ENCODE assay signal across 13 cellular contexts in genomic region chr12:48965447-48965846, GRCh38. TPM values are rescaled to one million over a fixed set of nuclear protein-coding genes. Genes with fewer than 3 reads are reported as not detected.
DNase-seq lines count a peak whose midpoint lies in the region; TF ChIP-seq lines count a peak whose summit lies in the region.
"Had no signal": no experiment of that assay in that cellular context is flagged by ENCODE, and none has a peak within 500 bp of the region (broad histone marks: within the 10 kb centered on the region; RNA-seq: fewer than 3 reads in every experiment).

No MANE protein-coding gene starts in this region.

- H3K9ac ChIP-seq in BLaER1 treated with 17β-estradiol and CSF1 and Interleukin-3, amounts not matched to agents 10 nM and 100 nM, result no peak overlapping the region
- H3K9ac ChIP-seq in HUES64 (ENCODE audit: low read depth, low read length), result no peak overlapping the region
- H3K9ac ChIP-seq in mesendoderm (ENCODE audit: low read length), result no peak overlapping the region

- H2AK5ac ChIP-seq in mesendoderm (ENCODE audit: low read length), result no peak overlapping the region

- intact Hi-C loops in dorsolateral prefrontal cortex (cut with DNase I), result no loop called here

- H3K79me2 ChIP-seq in mesendoderm (ENCODE audit: control insufficient read depth, insufficient read depth, low read length), result no peaks in the 10 kb centered on the region

- peaks cover 16 to 50% (median 26%) of the 10 kb centered on the region in 10 experiments for H3K4me1 ChIP-seq in BLaER1 treated with 17β-estradiol and CSF1 and Interleukin-3, amounts not matched to agents 10 nM and 100 nM
- H3K4me1 ChIP-seq in HUES64 (ENCODE audit: insufficient read depth, low read length), result peaks cover 41% of the 10 kb centered on the region
- H3K4me1 ChIP-seq in mesendoderm (ENCODE audit: control insufficient read depth, low read depth, low read length), result no peaks in the 10 kb centered on the region
- peaks cover 15% of the 10 kb centered on the region for H3K4me1 ChIP-seq in effector memory CD4-positive, alpha-beta T cell (ENCODE audit: control insufficient read depth, insufficient read depth, low read length, poor library complexity, severe bottlenecking)
- H3K4me1 ChIP-seq: uterus had no signal

- in situ Hi-C loops in T47D (cut with HindIII; ENCODE audit: low pct_unique_long_range_greater_than_20kb, low sequenced_read_pairs), result no loop called here

- no peak overlapping the region for H3K18ac ChIP-seq in mesendoderm (ENCODE audit: low read length)

- no peak overlapping the region for H4K5ac ChIP-seq in mesendoderm (ENCODE audit: low read length)

- H3K27me3 ChIP-seq in BLaER1 treated with 17β-estradiol and CSF1 and Interleukin-3, amounts not matched to agents 10 nM and 100 nM, result peaks cover 29 to 54% (median 43%) of the 10 kb centered on the region in 11 experiments
- peaks cover 35% of the 10 kb centered on the region for H3K27me3 ChIP-seq in HUES64 (ENCODE audit: insufficient read depth, low read length)
- peaks cover 15% of the 10 kb centered on the region for H3K27me3 ChIP-seq in mesendoderm (ENCODE audit: insufficient read depth, low read length, poor library complexity)
- peaks cover 0 to 12% (median 4%) of the 10 kb centered on the region in 45 donors for H3K27me3 ChIP-seq in dorsolateral prefrontal cortex
- no peaks in the 10 kb centered on the region for H3K27me3 ChIP-seq in effector memory CD4-positive, alpha-beta T cell (replicated peaks; ENCODE audit: control insufficient read depth, insufficient read depth, low read length, poor library complexity, severe bottlenecking)

- no peak overlapping the region for H3K56ac ChIP-seq in mesendoderm (ENCODE audit: low read length)

- DNase-seq in T47D (ENCODE audit: low read depth in 1 of 2, low spot score in 1 of 2) (peak; percentile 57 to 76), mesendoderm (peak; percentile 60), dorsolateral prefrontal cortex (no peak), SIG-M5 (lab: John Stamatoyannopoulos, UW) (no peak), COLO829 (ENCODE audit: low spot score) (no peak)
- DNase-seq in effector memory CD4-positive, alpha-beta T cell, result no peak
- DNase-seq: activated CD4-positive, alpha-beta T cell treated with anti-CD3 and anti-CD28 coated beads, Interleukin-2, amount 10 ng/mL, durations not matched to agents 7 days and 5 days; MV-4-11; nephron progenitor cell; uterus had no signal

- peak overlapping the region in 6 of 11 experiments; percentile 35 to 65 (median 54); a peak in 9 of 22 replicates for H3K4me2 ChIP-seq in BLaER1 treated with 17β-estradiol and CSF1 and Interleukin-3, amounts not matched to agents 10 nM and 100 nM
- no peak overlapping the region for H3K4me2 ChIP-seq in mesendoderm (ENCODE audit: low read length)

- H2BK120ac ChIP-seq in mesendoderm (ENCODE audit: low read depth, low read length), result no peak overlapping the region

- H3K9me3 ChIP-seq in BLaER1 treated with 17β-estradiol and CSF1 and Interleukin-3, amounts not matched to agents 10 nM and 100 nM (replicated peaks in 1 of 11), result no peaks in the 10 kb centered on the region
- H3K9me3 ChIP-seq in HUES64 (ENCODE audit: insufficient read depth, low read depth, low read length), result no peaks in the 10 kb centered on the region
- H3K9me3 ChIP-seq in effector memory CD4-positive, alpha-beta T cell (ENCODE audit: control insufficient read depth, low read length), result no peaks in the 10 kb centered on the region
- H3K9me3 ChIP-seq: uterus had no signal

- no peaks in the 10 kb centered on the region for H3K79me1 ChIP-seq in mesendoderm (ENCODE audit: low read length)

- no peak overlapping the region for H3K4ac ChIP-seq in mesendoderm (ENCODE audit: low read depth, low read length)

- H3K4me3 ChIP-seq in BLaER1 treated with 17β-estradiol and CSF1 and Interleukin-3, amounts not matched to agents 10 nM and 100 nM, result no peak overlapping the region
- H3K4me3 ChIP-seq in HUES64 (ENCODE audit: low read length) (no peak overlapping the region), mesendoderm (ENCODE audit: low read length) (no peak overlapping the region), dorsolateral prefrontal cortex (no peak overlapping the region)
- H3K4me3 ChIP-seq in effector memory CD4-positive, alpha-beta T cell (ENCODE audit: insufficient read depth, low read depth, low read length, poor library complexity, severe bottlenecking), result no peak overlapping the region
- H3K4me3 ChIP-seq: uterus had no signal

- H3K27ac ChIP-seq in BLaER1 treated with 17β-estradiol and CSF1 and Interleukin-3, amounts not matched to agents 10 nM and 100 nM, result no peak overlapping the region
- H3K27ac ChIP-seq in HUES64 (ENCODE audit: low read depth, low read length) (peak overlapping the region; percentile 50; the same call in 1 of the 2 replicates), mesendoderm (ENCODE audit: low read depth, low read length) (no peak overlapping the region), dorsolateral prefrontal cortex (no peak overlapping the region)
- no peak overlapping the region for H3K27ac ChIP-seq in effector memory CD4-positive, alpha-beta T cell (ENCODE audit: insufficient read depth, low read length, poor library complexity, severe bottlenecking)
- H3K27ac ChIP-seq: uterus had no signal

- H2BK15ac ChIP-seq in mesendoderm (replicated peaks; ENCODE audit: low read depth), result no peak overlapping the region

- no peak overlapping the region for H3K23ac ChIP-seq in mesendoderm (ENCODE audit: low read length)

- peak in 18 of 56 donors; percentile 5 to 42 (median 21) for TF ChIP-seq CTCF in dorsolateral prefrontal cortex (IDR thresholded peaks at IDR 0.05 in 54 of 56, conservative IDR thresholded peaks at IDR 0.05 in 2 of 56; ENCODE audit: low read depth in 1 of 56, partially characterized antibody in 56 of 56)

- no peak overlapping the region for H2BK5ac ChIP-seq in mesendoderm (ENCODE audit: low read length)

- H4K8ac ChIP-seq in mesendoderm (ENCODE audit: low read depth, low read length), result no peak overlapping the region

- H4K20me1 ChIP-seq in BLaER1 treated with 17β-estradiol and CSF1 and Interleukin-3, amounts not matched to agents 10 nM and 100 nM, result peaks cover 0 to 22% (median 13%) of the 10 kb centered on the region in 11 experiments; a peak in 14 of 22 replicates

- H3K36me3 ChIP-seq in BLaER1 treated with 17β-estradiol and CSF1 and Interleukin-3, amounts not matched to agents 10 nM and 100 nM, result no peaks in the 10 kb centered on the region
- H3K36me3 ChIP-seq in HUES64 (ENCODE audit: insufficient read depth, low read length), result no peaks in the 10 kb centered on the region
- H3K36me3 ChIP-seq in mesendoderm (ENCODE audit: control insufficient read depth, insufficient read depth, low read length), result no peaks in the 10 kb centered on the region
- H3K36me3 ChIP-seq in effector memory CD4-positive, alpha-beta T cell (ENCODE audit: control insufficient read depth, insufficient read depth, low read length), result no peaks in the 10 kb centered on the region
- H3K36me3 ChIP-seq: uterus had no signal

RNA-seq across cellular contexts. Expression of gene WNT10B, which starts 6.1 kb away (rescaled TPM):
- 0.75 TPM for polyA plus RNA-seq in HUES64 (2013, experiment 1 of 2)
- polyA plus RNA-seq in HUES64 (2013, experiment 2 of 2), result 0.63 TPM
- polyA plus RNA-seq in mesendoderm (2013, experiment 1 of 2), result 0.11 TPM
- 0.18 TPM for polyA plus RNA-seq in mesendoderm (2013, experiment 2 of 2)
- total RNA-seq in dorsolateral prefrontal cortex, result 10 to 100 TPM in 117 of 120 experiments, 1 to 10 TPM in 3; 4.9 to 30.8 (median 18.4) TPM
- total RNA-seq: glomerular endothelial cell had no signal

RNA-seq across cellular contexts. Expression of gene ARF3, which starts 8.2 kb away (rescaled TPM):
- polyA plus RNA-seq in HUES64 (2013, experiment 1 of 2), result 130 TPM
- 138 TPM for polyA plus RNA-seq in HUES64 (2013, experiment 2 of 2)
- polyA plus RNA-seq in mesendoderm (2013, experiment 1 of 2), result 106 TPM
- polyA plus RNA-seq in mesendoderm (2013, experiment 2 of 2), result 110 TPM
- 100 to 1,000 TPM; 265 to 726 (median 526) TPM for total RNA-seq in dorsolateral prefrontal cortex

RNA-seq across cellular contexts. Expression of gene WNT1, which starts 12.7 kb away (rescaled TPM):
- polyA plus RNA-seq in HUES64 (2013, experiment 1 of 2), result 0.60 TPM
- 0.76 TPM for polyA plus RNA-seq in HUES64 (2013, experiment 2 of 2)
- polyA plus RNA-seq in mesendoderm (2013, experiment 1 of 2), result not detected
- polyA plus RNA-seq in mesendoderm (2013, experiment 2 of 2), result not detected
- under 1 TPM in 6 of 120 experiments, not detected in 114; 0.43 to 0.67 (median 0.55) TPM for total RNA-seq in dorsolateral prefrontal cortex
- total RNA-seq: glomerular endothelial cell, uterus had no signal

RNA-seq across cellular contexts. Expression of gene DDN, which starts 33.7 kb away (rescaled TPM):
- 0.05 TPM for polyA plus RNA-seq in HUES64 (2013, experiment 1 of 2)
- polyA plus RNA-seq in HUES64 (2013, experiment 2 of 2), result not detected
- polyA plus RNA-seq in mesendoderm (2013, experiment 1 of 2), result 0.04 TPM
- 0.06 TPM for polyA plus RNA-seq in mesendoderm (2013, experiment 2 of 2)
- total RNA-seq in dorsolateral prefrontal cortex, result 100 to 1,000 TPM in 112 of 120 experiments, 10 to 100 TPM in 8; 34.2 to 277 (median 160) TPM

RNA-seq across cellular contexts. Expression of gene FKBP11, which starts 40.2 kb away (rescaled TPM):
- 25.8 TPM for polyA plus RNA-seq in HUES64 (2013, experiment 1 of 2)
- 17.8 TPM for polyA plus RNA-seq in HUES64 (2013, experiment 2 of 2)
- polyA plus RNA-seq in mesendoderm (2013, experiment 1 of 2), result 116 TPM
- 111 TPM for polyA plus RNA-seq in mesendoderm (2013, experiment 2 of 2)
- 10 to 100 TPM; 12.6 to 42.0 (median 28.8) TPM for total RNA-seq in dorsolateral prefrontal cortex

Comparison
In these comparisons a context has a peak if more than half of its experiments do, and no peak if none do; other contexts are left out.
1. DNase-seq: peak in T47D (2 of 2) and mesendoderm (single experiment); none in dorsolateral prefrontal cortex (0 of 10), SIG-M5 (single experiment), COLO829 (single experiment) and effector memory CD4-positive, alpha-beta T cell (0 of 3).